ENCODE assay signal across 8 cellular contexts in genomic region chr17:82098169-82098938, GRCh38. TPM values are rescaled to one million over a fixed set of nuclear protein-coding genes. Genes with fewer than 3 reads are reported as not detected.
DNase-seq lines count a peak whose midpoint lies in the region; ATAC-seq and TF ChIP-seq lines count a peak whose summit lies in the region.

Gene FASN, minus strand, starts transcription at chr17:82098236. Its CDS starts 1,791 bp downstream, at chr17:82096445.

- intact Hi-C loops in breast epithelium (cut with DNase I; ENCODE audit: low total_unique reads) (no loop called here), spleen (cut with DNase I; ENCODE audit: low total_unique reads) (no loop called here)

- no peaks in the 10 kb centered on the region for H3K9me3 ChIP-seq in breast epithelium
- H3K9me3 ChIP-seq in spleen = no peaks in the 10 kb centered on the region

- CTCF ChIA-PET in AG04449 (lab: Yijun Ruan, JAX) = interaction anchor here (1.0 kb wide), 2 partner anchors 60 to 68 kb away, joined by 5 to 8 read pairs; partner anchors contain the start of gene DCXR

- DNase-seq in AG04449 (ENCODE audit: low read depth, low spot score) (peak; percentile 42), NCI-H2196 (lab: John Stamatoyannopoulos, UW; ENCODE audit: unreplicated experiment) (peak; percentile 100), breast epithelium (ENCODE audit: low spot score in 2 of 2) (peak; percentile 93 to 94), immature natural killer cell (peak; percentile 91 to 93 (median 92)), spleen (peak; percentile 97)

- H3K4me1 ChIP-seq in breast epithelium (peaks cover 26 to 38% of the 10 kb centered on the region in 2 donors), spleen (peaks cover 20 to 60% (median 43%) of the 10 kb centered on the region in 6 donors)

- peak; percentile 56 for ATAC-seq in GM18870 (IDR thresholded peaks at IDR 0.05; ENCODE audit: unreplicated experiment)
- ATAC-seq in HG03135 (IDR thresholded peaks at IDR 0.05; ENCODE audit: unreplicated experiment) = peak; percentile 70

- peak within 1 kb of the TSS; percentile 99 for H3K27ac ChIP-seq in VCaP
- peak within 1 kb of the TSS; percentile 95 to 96 for H3K27ac ChIP-seq in breast epithelium
- H3K27ac ChIP-seq in spleen = peak within 1 kb of the TSS; percentile 89 to 99 (median 96)

- no peaks in the 10 kb centered on the region for H3K27me3 ChIP-seq in breast epithelium
- H3K27me3 ChIP-seq in spleen (replicated peaks in 1 of 7) = no peaks in the 10 kb centered on the region

- TF ChIP-seq POLR2A in breast epithelium (IDR thresholded peaks at IDR 0.05) (peak; percentile 49), spleen (IDR thresholded peaks at IDR 0.05) (peak; percentile 75 to 97 (median 88))

- H3K27ac Mint-ChIP-seq in immature natural killer cell = peak within 1 kb of the TSS in 2 of 6 donors; percentile 32 to 46

- no peaks in the 10 kb centered on the region for H3K36me3 Mint-ChIP-seq in immature natural killer cell

- peaks cover 0 to 9% of the 10 kb centered on the region in 2 donors for H3K4me1 Mint-ChIP-seq in immature natural killer cell

- POLR2A ChIA-PET in AG04449 (lab: Yijun Ruan, JAX) = interaction anchor here (0.7 to 1.8 kb wide), 14 partner anchors 8 to 143 kb away, joined by 3 to 6 read pairs (median 3); partner anchors contain the start of gene DCXR

- peak within 1 kb of the TSS; percentile 70 for H3K4me3 ChIP-seq in AG04449 (ENCODE audit: low read depth, low read length)
- peak within 1 kb of the TSS; percentile 68 to 88 (median 76) for H3K4me3 ChIP-seq in breast epithelium
- peak within 1 kb of the TSS; percentile 58 to 97 (median 78) for H3K4me3 ChIP-seq in spleen

- H3K9me3 Mint-ChIP-seq in immature natural killer cell = no peaks in the 10 kb centered on the region

- 0 to 1% (median 0%) methylated on average over 47 to 124 of the region's 124 CpGs for WGBS in spleen, 5 donors

- H3K36me3 ChIP-seq in breast epithelium (no peaks in the 10 kb centered on the region), spleen (peaks cover 0 to 29% (median 17%) of the 10 kb centered on the region in 6 donors)

- peak within 1 kb of the TSS; percentile 35 to 73 (median 65) for H3K4me3 Mint-ChIP-seq in immature natural killer cell

- peaks cover 0 to 8% (median 0%) of the 10 kb centered on the region in 3 donors for H3K27me3 Mint-ChIP-seq in immature natural killer cell (ENCODE audit: low read depth in 3 of 3)

- TF ChIP-seq CTCF in AG04449 (IDR thresholded peaks at IDR 0.05; ENCODE audit: insufficient read depth, low read length, missing control alignments) (peak; percentile 76), VCaP (conservative IDR thresholded peaks at IDR 0.05) (peak; percentile 59), breast epithelium (IDR thresholded peaks at IDR 0.05) (peak in 1 of 3 donors; percentile 31), spleen (IDR thresholded peaks at IDR 0.05 in 8 of 11, conservative IDR thresholded peaks at IDR 0.05 in 3 of 11) (peak in 7 of 11 experiments; percentile 24 to 57 (median 41))

RNA-seq across cellular contexts. Expression of gene FASN, which starts in this region (rescaled TPM):
- total RNA-seq in breast epithelium (100 to 1,000 TPM in 1 of 3 donors, 10 to 100 TPM in 2; 95.4 to 590 (median 98.6) TPM), spleen (10 to 100 TPM; 20.6 to 45.2 (median 22.3) TPM)
- polyA plus RNA-seq in immature natural killer cell (1 to 10 TPM in 1 of 3 donors, under 1 TPM in 2; 0.10 to 2.7 (median 0.23) TPM), spleen (10 to 100 TPM in 1 of 3 donors, 1 to 10 TPM in 2; 9.3 to 14.7 (median 9.3) TPM)

Comparison
In these comparisons a context has a peak if more than half of its experiments do, and no peak if none do; other contexts are left out.
1. Peak in every context shown above with its lines: DNase-seq, ATAC-seq, H3K4me3 ChIP-seq and H3K27ac ChIP-seq.
2. DNase-seq: peak in every context shown above with its lines; median percentile 100 in NCI-H2196; 97 in spleen; 94 in breast epithelium; 92 in immature natural killer cell; 42 in AG04449.